Comparison of ENCODE assay signal across 26 cellular contexts in genomic region chr2:120607506-120607905, GRCh38.
"Had no signal": no experiment of that assay in that cellular context is flagged by ENCODE, and none has a peak within 500 bp of the region (broad histone marks: within the 10 kb centered on the region; RNA-seq: fewer than 3 reads in every experiment).

No MANE protein-coding gene starts in this region.

- DNase-seq: activated CD4-positive, alpha-beta memory T cell treated with anti-CD3 and anti-CD28 coated beads for 36 hours; activated CD4-positive, alpha-beta T cell treated with anti-CD3 and anti-CD28 coated beads, Interleukin-2, amount 10 ng/mL, durations not matched to agents 7 days and 5 days; activated CD4-positive, CD25-positive, alpha-beta regulatory T cell; activated CD8-positive, alpha-beta memory T cell treated with anti-CD3 and anti-CD28 coated beads for 24 hours; activated effector memory CD4-positive, alpha-beta T cell treated with anti-CD3 and anti-CD28 coated beads, Interleukin-2, amount 50 U/mL, for 16 hours; activated naive CD4-positive, alpha-beta T cell treated with Interleukin-2 at 50 U/mL for 16 hours; activated naive CD8-positive, alpha-beta T cell treated with anti-CD3 and anti-CD28 coated beads, Interleukin-2, amount 50 U/mL, for 24 hours; activated T-cell treated with anti-CD3 and anti-CD28 coated beads, Interleukin-2, amount 50 U/mL, for 4 hours; amniotic stem cell; NCI-H1105; NCI-H1436; NCI-H1694 treated with DMSO at 0.1 percent for 48 hours; NCI-H2029 treated with DMSO at 0.1 percent for 48 hours; NCI-H446; NCI-H524 treated with DMSO at 0.1 percent for 48 hours; NCI-H748 treated with DMSO at 0.1 percent for 48 hours; OCI-M1; RPMI8226; SJCRH30; SK-N-SH; T-helper 1 cell had no signal

- H3K27ac ChIP-seq: SJCRH30, VCaP had no signal

- H3K4me3 Mint-ChIP-seq: activated CD4-positive, alpha-beta memory T cell treated with anti-CD3 and anti-CD28 coated beads for 36 hours; activated CD4-positive, alpha-beta T cell treated with anti-CD3 and anti-CD28 coated beads, Interleukin-2, amount 10 ng/mL, durations not matched to agents 7 days and 5 days; activated naive CD8-positive, alpha-beta T cell treated with anti-CD3 and anti-CD28 coated beads, Interleukin-2, amount 50 U/mL, for 24 hours; activated T-cell treated with anti-CD3 and anti-CD28 coated beads, Interleukin-2, amount 50 U/mL, for 4 hours had no signal

- H3K27me3 ChIP-seq: MG63 had no signal

- H3K4me2 ChIP-seq: SK-N-SH had no signal

- H3K9me3 Mint-ChIP-seq: activated CD4-positive, alpha-beta memory T cell treated with anti-CD3 and anti-CD28 coated beads for 36 hours; activated CD4-positive, alpha-beta T cell treated with anti-CD3 and anti-CD28 coated beads, Interleukin-2, amount 10 ng/mL, durations not matched to agents 7 days and 5 days; activated naive CD4-positive, alpha-beta T cell treated with anti-CD3 and anti-CD28 coated beads, Interleukin-2, amount 50 U/mL, for 72 hours; activated naive CD8-positive, alpha-beta T cell treated with anti-CD3 and anti-CD28 coated beads, Interleukin-2, amount 50 U/mL, for 24 hours; activated T-cell treated with anti-CD3 and anti-CD28 coated beads, Interleukin-2, amount 50 U/mL, for 4 hours; brain had no signal

- H3K36me3 Mint-ChIP-seq: activated CD4-positive, alpha-beta memory T cell treated with anti-CD3 and anti-CD28 coated beads for 36 hours; activated naive CD4-positive, alpha-beta T cell treated with anti-CD3 and anti-CD28 coated beads, Interleukin-2, amount 50 U/mL, for 72 hours; brain had no signal

- H3K27ac Mint-ChIP-seq: activated CD4-positive, alpha-beta memory T cell treated with anti-CD3 and anti-CD28 coated beads for 36 hours; activated CD4-positive, alpha-beta T cell treated with anti-CD3 and anti-CD28 coated beads, Interleukin-2, amount 10 ng/mL, durations not matched to agents 7 days and 5 days; activated naive CD4-positive, alpha-beta T cell treated with anti-CD3 and anti-CD28 coated beads, Interleukin-2, amount 50 U/mL, for 72 hours; activated naive CD8-positive, alpha-beta T cell treated with anti-CD3 and anti-CD28 coated beads, Interleukin-2, amount 50 U/mL, for 24 hours had no signal

- H3K4me1 ChIP-seq: SJCRH30 had no signal

- ATAC-seq: activated naive CD4-positive, alpha-beta T cell treated with anti-CD3 and anti-CD28 coated beads, Interleukin-2, amount 50 U/mL, for 72 hours; activated naive CD8-positive, alpha-beta T cell treated with anti-CD3 and anti-CD28 coated beads, Interleukin-2, amount 50 U/mL, for 24 hours; activated T-cell treated with anti-CD3 and anti-CD28 coated beads, Interleukin-2, amount 50 U/mL, for 4 hours; Panc1 had no signal

- H3K36me3 ChIP-seq: MG63, SJCRH30 had no signal

- H3K9ac ChIP-seq: SK-N-SH had no signal

- H3K4me1 Mint-ChIP-seq: activated CD4-positive, alpha-beta T cell treated with anti-CD3 and anti-CD28 coated beads, Interleukin-2, amount 10 ng/mL, durations not matched to agents 7 days and 5 days; activated naive CD8-positive, alpha-beta T cell treated with anti-CD3 and anti-CD28 coated beads, Interleukin-2, amount 50 U/mL, for 24 hours had no signal

- H3K4me3 ChIP-seq: MG63, SJCRH30 had no signal

- H3K9me3 ChIP-seq: MG63, SJCRH30, SK-N-SH had no signal
